In the genomic region with DNA sequence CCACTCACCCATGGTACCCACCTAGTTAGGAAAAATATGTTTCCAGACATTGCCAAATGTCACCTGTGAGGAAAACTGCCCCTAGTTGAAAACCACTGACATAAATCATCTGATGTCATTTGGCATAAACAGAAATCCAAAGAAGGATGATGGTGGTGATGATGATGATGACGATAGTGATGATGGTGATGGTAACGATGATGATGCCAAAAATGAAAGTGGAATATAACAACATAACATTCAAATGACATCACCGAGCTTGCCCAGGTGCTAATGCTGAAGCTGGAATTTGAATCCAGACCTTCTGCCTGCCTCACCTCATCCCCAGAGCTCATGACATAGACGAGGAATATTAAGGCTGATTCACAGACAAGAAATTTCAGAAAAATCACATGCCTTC, we compare ENCODE assay signal across 4 cellular contexts.
TF ChIP-seq lines count a peak whose summit lies in the region.

No MANE protein-coding gene starts in this region.

TF ChIP-seq in HepG2, 621 proteins besides CTCF, POLR2A, EP300 and RAD21:
- peak; percentile 28; the same call in 1 of the 2 replicates for TF ChIP-seq ATF7 (IDR thresholded peaks at IDR 0.05)
- TF ChIP-seq ATF7 (CRISPR knock-in tag; IDR thresholded peaks at IDR 0.05): no peak
- TF ChIP-seq CENPT (CRISPR knock-in tag; IDR thresholded peaks at IDR 0.05; ENCODE audit: low read depth): no peak
- TF ChIP-seq CREB1 (IDR thresholded peaks at IDR 0.05): peak; percentile 89
- TF ChIP-seq CREB1 (CRISPR knock-in tag; IDR thresholded peaks at IDR 0.05): no peak
- TF ChIP-seq BRD4 (CRISPR knock-in tag; IDR thresholded peaks at IDR 0.05): no peak

TF ChIP-seq in HEK293, 187 proteins besides CTCF, POLR2A, EP300 and RAD21 (continued from another document and continues in another):
- TF ChIP-seq ZNF23 (tag by site-specific recombination; IDR thresholded peaks at IDR 0.05; ENCODE audit: borderline replicate concordance): no peak
- TF ChIP-seq EGR2 (tag by site-specific recombination; IDR thresholded peaks at IDR 0.05; ENCODE audit: low read depth): no peak
- no peak for TF ChIP-seq ZNF398 (tag by site-specific recombination; IDR thresholded peaks at IDR 0.05)
- no peak for TF ChIP-seq ZNF621 (tag by site-specific recombination; IDR thresholded peaks at IDR 0.05)
- TF ChIP-seq ZNF521 (tag by site-specific recombination; IDR thresholded peaks at IDR 0.05): no peak
- TF ChIP-seq ZNF555 (tag by site-specific recombination; conservative IDR thresholded peaks at IDR 0.05): no peak
- TF ChIP-seq, protein P1, sequence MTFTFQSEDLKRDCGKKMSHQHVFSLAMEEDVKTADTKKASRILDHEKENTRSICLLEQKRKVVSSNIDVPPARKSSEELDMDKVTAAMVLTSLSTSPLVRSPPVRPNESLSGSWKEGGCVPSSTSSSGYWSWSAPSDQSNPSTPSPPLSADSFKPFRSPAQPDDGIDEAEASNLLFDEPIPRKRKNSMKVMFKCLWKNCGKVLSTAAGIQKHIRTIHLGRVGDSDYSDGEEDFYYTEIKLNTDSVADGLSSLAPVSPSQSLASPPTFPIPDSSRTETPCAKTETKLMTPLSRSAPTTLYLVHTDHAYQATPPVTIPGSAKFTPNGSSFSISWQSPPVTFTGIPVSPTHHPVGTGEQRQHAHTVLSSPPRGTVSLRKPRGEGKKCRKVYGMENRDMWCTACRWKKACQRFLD (tag by site-specific recombination; IDR thresholded peaks at IDR 0.05): no peak
- TF ChIP-seq KLF16 (tag by site-specific recombination; IDR thresholded peaks at IDR 0.05): no peak
- TF ChIP-seq ZNF366 (tag by site-specific recombination; conservative IDR thresholded peaks at IDR 0.05): no peak
- TF ChIP-seq, protein P2, sequence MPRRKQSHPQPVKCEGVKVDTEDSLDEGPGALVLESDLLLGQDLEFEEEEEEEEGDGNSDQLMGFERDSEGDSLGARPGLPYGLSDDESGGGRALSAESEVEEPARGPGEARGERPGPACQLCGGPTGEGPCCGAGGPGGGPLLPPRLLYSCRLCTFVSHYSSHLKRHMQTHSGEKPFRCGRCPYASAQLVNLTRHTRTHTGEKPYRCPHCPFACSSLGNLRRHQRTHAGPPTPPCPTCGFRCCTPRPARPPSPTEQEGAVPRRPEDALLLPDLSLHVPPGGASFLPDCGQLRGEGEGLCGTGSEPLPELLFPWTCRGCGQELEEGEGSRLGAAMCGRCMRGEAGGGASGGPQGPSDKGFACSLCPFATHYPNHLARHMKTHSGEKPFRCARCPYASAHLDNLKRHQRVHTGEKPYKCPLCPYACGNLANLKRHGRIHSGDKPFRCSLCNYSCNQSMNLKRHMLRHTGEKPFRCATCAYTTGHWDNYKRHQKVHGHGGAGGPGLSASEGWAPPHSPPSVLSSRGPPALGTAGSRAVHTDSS (tag by site-specific recombination; IDR thresholded peaks at IDR 0.05): peak; percentile 68
- TF ChIP-seq ZFHX2 (tag by site-specific recombination; conservative IDR thresholded peaks at IDR 0.05): no peak
- TF ChIP-seq ZBTB1 (tag by site-specific recombination; IDR thresholded peaks at IDR 0.05): no peak
- TF ChIP-seq, protein P3, sequence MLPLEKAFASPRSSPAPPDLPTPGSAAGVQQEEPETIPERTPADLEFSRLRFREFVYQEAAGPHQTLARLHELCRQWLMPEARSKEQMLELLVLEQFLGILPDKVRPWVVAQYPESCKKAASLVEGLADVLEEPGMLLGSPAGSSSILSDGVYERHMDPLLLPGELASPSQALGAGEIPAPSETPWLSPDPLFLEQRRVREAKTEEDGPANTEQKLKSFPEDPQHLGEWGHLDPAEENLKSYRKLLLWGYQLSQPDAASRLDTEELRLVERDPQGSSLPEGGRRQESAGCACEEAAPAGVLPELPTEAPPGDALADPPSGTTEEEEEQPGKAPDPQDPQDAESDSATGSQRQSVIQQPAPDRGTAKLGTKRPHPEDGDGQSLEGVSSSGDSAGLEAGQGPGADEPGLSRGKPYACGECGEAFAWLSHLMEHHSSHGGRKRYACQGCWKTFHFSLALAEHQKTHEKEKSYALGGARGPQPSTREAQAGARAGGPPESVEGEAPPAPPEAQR (tag by site-specific recombination; IDR thresholded peaks at IDR 0.05): no peak

TF ChIP-seq in HEK293T, 16 proteins besides CTCF, POLR2A, EP300 and RAD21 (continued from another document):
- TF ChIP-seq PKNOX1 (IDR thresholded peaks at IDR 0.05): peak; percentile 23; the same call in 1 of the 2 replicates

TF ChIP-seq in K562, 482 proteins besides CTCF, POLR2A, EP300 and RAD21 (continued from another document):
- no peak for TF ChIP-seq ATF1 (CRISPR knock-in tag; IDR thresholded peaks at IDR 0.05)
- TF ChIP-seq ATF1 (tag; IDR thresholded peaks at IDR 0.05): peak; percentile 22; the same call in 1 of the 2 replicates
- TF ChIP-seq PHB (CRISPR knock-in tag; IDR thresholded peaks at IDR 0.05): no peak
